Comparison of ENCODE assay signal across 34 cellular contexts in genomic region chr6:37158508-37158907, GRCh38.
"Had no signal": no experiment of that assay in that cellular context is flagged by ENCODE, and none has a peak within 500 bp of the region (broad histone marks: within the 10 kb centered on the region; RNA-seq: fewer than 3 reads in every experiment).

No MANE protein-coding gene starts in this region.

- H3K36me3 Mint-ChIP-seq: activated CD4-positive, alpha-beta memory T cell treated with anti-CD3 and anti-CD28 coated beads for 36 hours; activated naive CD8-positive, alpha-beta T cell treated with anti-CD3 and anti-CD28 coated beads for 36 hours had no signal

- H3K9me3 Mint-ChIP-seq: activated B cell treated with CpG ODN at 0.5 μM for 24 hours; activated CD4-positive, alpha-beta memory T cell treated with anti-CD3 and anti-CD28 coated beads for 36 hours; activated CD4-positive, alpha-beta T cell treated with anti-CD3 and anti-CD28 coated beads, Interleukin-2, amount 10 ng/mL, durations not matched to agents 24 days and 14 days; activated CD8-positive, alpha-beta T cell treated with anti-CD3 and anti-CD28 coated beads for 36 hours; activated naive CD8-positive, alpha-beta T cell treated with anti-CD3 and anti-CD28 coated beads for 36 hours; activated T-cell treated with anti-CD3 and anti-CD28 coated beads, Interleukin-2, amount 50 U/mL, for 4 hours; activated T-cell treated with anti-CD3 and anti-CD28 coated beads, Interleukin-2, amount 50 U/mL, for 72 hours; activated T-helper 17 cell treated with anti-CD3 and anti-CD28 coated beads, Interleukin-2, amount 50 U/mL, for 72 hours; T-helper 2 cell treated with Interferon-gamma antibody and Interleukin-4, amounts not matched to agents 5 μg/mL and 100 μg/mL, for 36 hours had no signal

- H3K27me3 Mint-ChIP-seq: activated B cell treated with CpG ODN at 0.5 μM for 24 hours; activated CD4-positive, alpha-beta memory T cell treated with anti-CD3 and anti-CD28 coated beads for 36 hours; activated CD4-positive, alpha-beta T cell treated with anti-CD3 and anti-CD28 coated beads, Interleukin-2, amount 10 ng/mL, durations not matched to agents 24 days and 14 days; activated CD8-positive, alpha-beta T cell treated with anti-CD3 and anti-CD28 coated beads for 36 hours; activated naive CD8-positive, alpha-beta T cell treated with anti-CD3 and anti-CD28 coated beads for 36 hours; activated T-helper 17 cell treated with anti-CD3 and anti-CD28 coated beads, Interleukin-2, amount 50 U/mL, for 72 hours had no signal

- DNase-seq: activated B cell treated with CpG ODN at 0.5 μM for 24 hours; activated CD4-positive, alpha-beta memory T cell treated with anti-CD3 and anti-CD28 coated beads for 36 hours; activated CD4-positive, alpha-beta T cell treated with anti-CD3 and anti-CD28 coated beads for 4 hours; activated CD4-positive, alpha-beta T cell treated with anti-CD3 and anti-CD28 coated beads, Interleukin-2, amount 10 ng/mL, durations not matched to agents 24 days and 14 days; activated CD4-positive, alpha-beta T cell treated with anti-CD3 and anti-CD28 coated beads, Interleukin-2, amount 50 U/mL, for 1 hour; activated CD4-positive, alpha-beta T cell treated with anti-CD3 and anti-CD28 coated beads, Interleukin-2, amount 50 U/mL, for 4 hours; activated CD4-positive, CD25-positive, alpha-beta regulatory T cell treated with anti-CD3 and anti-CD28 coated beads, Interleukin-2, amount 50 U/mL, for 72 hours; activated CD8-positive, alpha-beta memory T cell treated with anti-CD3 and anti-CD28 coated beads, Interleukin-2, amount 50 U/mL, for 4 hours; activated CD8-positive, alpha-beta T cell treated with anti-CD3 and anti-CD28 coated beads for 36 hours; activated effector memory CD4-positive, alpha-beta T cell treated with anti-CD3 and anti-CD28 coated beads, Interleukin-2, amount 50 U/mL, for 16 hours; activated gamma-delta T cell treated with Interleukin-2 at 50 U/mL for 16 hours; activated naive CD4-positive, alpha-beta T cell; activated naive CD4-positive, alpha-beta T cell treated with anti-CD3 and anti-CD28 coated beads for 36 hours; activated naive CD4-positive, alpha-beta T cell treated with anti-CD3 and anti-CD28 coated beads, Interleukin-2, amount 50 U/mL, for 16 hours; activated naive CD8-positive, alpha-beta T cell treated with anti-CD3 and anti-CD28 coated beads for 36 hours; activated T-cell treated with anti-CD3 and anti-CD28 coated beads for 4 hours; activated T-cell treated with anti-CD3 and anti-CD28 coated beads, Interleukin-2, amount 50 U/mL, for 1 hour; activated T-cell treated with anti-CD3 and anti-CD28 coated beads, Interleukin-2, amount 50 U/mL, for 4 hours; activated T-cell treated with anti-CD3 and anti-CD28 coated beads, Interleukin-2, amount 50 U/mL, for 72 hours; adrenal gland; amniotic stem cell; aorta; body of pancreas; brain microvascular endothelial cell; central memory CD4-positive, alpha-beta T cell; T-helper 1 cell; T-helper 2 cell; T-helper 9 cell had no signal

- H3K27ac ChIP-seq: adrenal gland, body of pancreas, brain microvascular endothelial cell, breast epithelium had no signal

- H3K27me3 ChIP-seq: adrenal gland, body of pancreas, brain microvascular endothelial cell, breast epithelium had no signal

- H3K4me1 ChIP-seq: breast epithelium had no signal

- H3K9me3 ChIP-seq: adrenal gland, body of pancreas, breast epithelium had no signal

- H3K27ac Mint-ChIP-seq: activated B cell treated with CpG ODN at 0.5 μM for 24 hours; activated CD4-positive, alpha-beta memory T cell treated with anti-CD3 and anti-CD28 coated beads for 36 hours; activated CD4-positive, alpha-beta T cell treated with anti-CD3 and anti-CD28 coated beads, Interleukin-2, amount 10 ng/mL, durations not matched to agents 24 days and 14 days; activated CD8-positive, alpha-beta T cell treated with anti-CD3 and anti-CD28 coated beads for 36 hours; activated naive CD4-positive, alpha-beta T cell treated with anti-CD3 and anti-CD28 coated beads for 36 hours; activated naive CD4-positive, alpha-beta T cell treated with anti-CD3 and anti-CD28 coated beads, Interleukin-2, amount 50 U/mL, for 72 hours; activated naive CD8-positive, alpha-beta T cell treated with anti-CD3 and anti-CD28 coated beads for 36 hours; activated T-cell treated with anti-CD3 and anti-CD28 coated beads, Interleukin-2, amount 50 U/mL, for 72 hours; activated T-helper 1 cell treated with anti-CD3 and anti-CD28 coated beads, Interleukin-12 subunit alpha, Interleukin-12 subunit beta, Interleukin-2, Interleukin-4 antibody, amounts not matched to agents 30 ng/mL and 10 ng/mL and 1 ng/mL, durations not matched to agents 14 hours and 24 hours and 36 hours; activated T-helper 17 cell treated with anti-CD3 and anti-CD28 coated beads, Interleukin-2, amount 50 U/mL, for 72 hours; T-helper 1 cell treated with Interleukin-12 subunit alpha and Interleukin-12 subunit beta and Interleukin-4 antibody, amounts not matched to agents 30 μg/mL and 1 μg/mL, for 36 hours; T-helper 2 cell treated with Interferon-gamma antibody and Interleukin-4, amounts not matched to agents 5 μg/mL and 100 μg/mL, for 36 hours had no signal

- H3K36me3 ChIP-seq: adrenal gland, brain microvascular endothelial cell, breast epithelium had no signal

- H3K4me3 ChIP-seq: adrenal gland, body of pancreas, breast epithelium had no signal

- H3K4me3 Mint-ChIP-seq: activated B cell treated with CpG ODN at 0.5 μM for 24 hours; activated CD4-positive, alpha-beta memory T cell treated with anti-CD3 and anti-CD28 coated beads for 36 hours; activated CD4-positive, alpha-beta T cell treated with anti-CD3 and anti-CD28 coated beads, Interleukin-2, amount 10 ng/mL, durations not matched to agents 24 days and 14 days; activated CD8-positive, alpha-beta T cell treated with anti-CD3 and anti-CD28 coated beads for 36 hours; activated naive CD4-positive, alpha-beta T cell treated with anti-CD3 and anti-CD28 coated beads for 36 hours; activated naive CD8-positive, alpha-beta T cell treated with anti-CD3 and anti-CD28 coated beads for 36 hours; activated T-cell treated with anti-CD3 and anti-CD28 coated beads, Interleukin-2, amount 50 U/mL, for 4 hours; activated T-cell treated with anti-CD3 and anti-CD28 coated beads, Interleukin-2, amount 50 U/mL, for 72 hours; activated T-helper 1 cell treated with anti-CD3 and anti-CD28 coated beads, Interleukin-12 subunit alpha, Interleukin-12 subunit beta, Interleukin-2, Interleukin-4 antibody, amounts not matched to agents 30 ng/mL and 10 ng/mL and 1 ng/mL, durations not matched to agents 14 hours and 24 hours and 36 hours; activated T-helper 17 cell treated with anti-CD3 and anti-CD28 coated beads, Interleukin-2, amount 50 U/mL, for 72 hours; T-helper 1 cell treated with Interleukin-12 subunit alpha and Interleukin-12 subunit beta and Interleukin-4 antibody, amounts not matched to agents 30 μg/mL and 1 μg/mL, for 36 hours; T-helper 2 cell treated with Interferon-gamma antibody and Interleukin-4, amounts not matched to agents 5 μg/mL and 100 μg/mL, for 36 hours had no signal
